ENCODE assay signal across 2 cellular contexts in the genomic region with DNA sequence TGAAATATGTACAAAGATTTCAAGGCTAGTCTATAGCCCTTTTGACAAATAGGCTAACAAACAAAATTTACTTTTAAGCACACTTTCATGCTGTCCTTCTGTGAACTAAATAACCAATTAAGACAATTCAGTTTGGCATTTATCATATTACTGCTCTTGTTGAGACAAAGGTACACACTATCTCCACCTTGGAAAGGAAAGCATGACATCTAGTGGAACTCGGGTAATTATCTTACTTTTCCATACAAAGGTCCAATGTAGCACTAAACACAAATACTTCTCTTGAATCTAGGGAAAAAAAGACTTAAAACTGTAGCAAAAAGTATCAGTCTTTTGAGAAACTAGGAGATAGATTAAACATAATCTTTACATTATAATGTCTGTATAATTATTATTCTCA.
TF ChIP-seq lines count a peak whose summit lies in the region.

No MANE protein-coding gene starts in this region.

TF ChIP-seq in Ishikawa, 13 proteins besides CTCF, POLR2A, EP300 and RAD21 (continued from another document):
- TF ChIP-seq YY1 (IDR thresholded peaks at IDR 0.05; ENCODE audit: low read depth) (no peak), TCF12 (IDR thresholded peaks at IDR 0.05; ENCODE audit: low read depth) (no peak), TAF1 (IDR thresholded peaks at IDR 0.05; ENCODE audit: low read depth) (no peak), FOXM1 (IDR thresholded peaks at IDR 0.05; ENCODE audit: borderline replicate concordance, low read depth) (no peak), TEAD4 (IDR thresholded peaks at IDR 0.05) (no peak), ZBTB7A (IDR thresholded peaks at IDR 0.05; ENCODE audit: low read depth) (no peak), EGR1 (IDR thresholded peaks at IDR 0.05) (no peak)
- TF ChIP-seq, protein P1, sequence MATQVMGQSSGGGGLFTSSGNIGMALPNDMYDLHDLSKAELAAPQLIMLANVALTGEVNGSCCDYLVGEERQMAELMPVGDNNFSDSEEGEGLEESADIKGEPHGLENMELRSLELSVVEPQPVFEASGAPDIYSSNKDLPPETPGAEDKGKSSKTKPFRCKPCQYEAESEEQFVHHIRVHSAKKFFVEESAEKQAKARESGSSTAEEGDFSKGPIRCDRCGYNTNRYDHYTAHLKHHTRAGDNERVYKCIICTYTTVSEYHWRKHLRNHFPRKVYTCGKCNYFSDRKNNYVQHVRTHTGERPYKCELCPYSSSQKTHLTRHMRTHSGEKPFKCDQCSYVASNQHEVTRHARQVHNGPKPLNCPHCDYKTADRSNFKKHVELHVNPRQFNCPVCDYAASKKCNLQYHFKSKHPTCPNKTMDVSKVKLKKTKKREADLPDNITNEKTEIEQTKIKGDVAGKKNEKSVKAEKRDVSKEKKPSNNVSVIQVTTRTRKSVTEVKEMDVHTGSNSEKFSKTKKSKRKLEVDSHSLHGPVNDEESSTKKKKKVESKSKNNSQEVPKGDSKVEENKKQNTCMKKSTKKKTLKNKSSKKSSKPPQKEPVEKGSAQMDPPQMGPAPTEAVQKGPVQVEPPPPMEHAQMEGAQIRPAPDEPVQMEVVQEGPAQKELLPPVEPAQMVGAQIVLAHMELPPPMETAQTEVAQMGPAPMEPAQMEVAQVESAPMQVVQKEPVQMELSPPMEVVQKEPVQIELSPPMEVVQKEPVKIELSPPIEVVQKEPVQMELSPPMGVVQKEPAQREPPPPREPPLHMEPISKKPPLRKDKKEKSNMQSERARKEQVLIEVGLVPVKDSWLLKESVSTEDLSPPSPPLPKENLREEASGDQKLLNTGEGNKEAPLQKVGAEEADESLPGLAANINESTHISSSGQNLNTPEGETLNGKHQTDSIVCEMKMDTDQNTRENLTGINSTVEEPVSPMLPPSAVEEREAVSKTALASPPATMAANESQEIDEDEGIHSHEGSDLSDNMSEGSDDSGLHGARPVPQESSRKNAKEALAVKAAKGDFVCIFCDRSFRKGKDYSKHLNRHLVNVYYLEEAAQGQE (IDR thresholded peaks at IDR 0.05; ENCODE audit: low read depth), result no peak

TF ChIP-seq in HEK293T, 16 proteins besides CTCF, POLR2A, EP300 and RAD21 (continued from another document):
- TF ChIP-seq HDGF (IDR thresholded peaks at IDR 0.05; ENCODE audit: borderline replicate concordance), result no peak
- no peak for TF ChIP-seq SUZ12 (IDR thresholded peaks at IDR 0.05)
- TF ChIP-seq FOXK2 (IDR thresholded peaks at IDR 0.05), result no peak
- TF ChIP-seq L3MBTL2 (conservative IDR thresholded peaks at IDR 0.05), result no peak
- TF ChIP-seq LEF1 (IDR thresholded peaks at IDR 0.05; ENCODE audit: borderline replicate concordance), result no peak
- TF ChIP-seq ZNF384 (IDR thresholded peaks at IDR 0.05), result no peak
